In the genomic region with DNA sequence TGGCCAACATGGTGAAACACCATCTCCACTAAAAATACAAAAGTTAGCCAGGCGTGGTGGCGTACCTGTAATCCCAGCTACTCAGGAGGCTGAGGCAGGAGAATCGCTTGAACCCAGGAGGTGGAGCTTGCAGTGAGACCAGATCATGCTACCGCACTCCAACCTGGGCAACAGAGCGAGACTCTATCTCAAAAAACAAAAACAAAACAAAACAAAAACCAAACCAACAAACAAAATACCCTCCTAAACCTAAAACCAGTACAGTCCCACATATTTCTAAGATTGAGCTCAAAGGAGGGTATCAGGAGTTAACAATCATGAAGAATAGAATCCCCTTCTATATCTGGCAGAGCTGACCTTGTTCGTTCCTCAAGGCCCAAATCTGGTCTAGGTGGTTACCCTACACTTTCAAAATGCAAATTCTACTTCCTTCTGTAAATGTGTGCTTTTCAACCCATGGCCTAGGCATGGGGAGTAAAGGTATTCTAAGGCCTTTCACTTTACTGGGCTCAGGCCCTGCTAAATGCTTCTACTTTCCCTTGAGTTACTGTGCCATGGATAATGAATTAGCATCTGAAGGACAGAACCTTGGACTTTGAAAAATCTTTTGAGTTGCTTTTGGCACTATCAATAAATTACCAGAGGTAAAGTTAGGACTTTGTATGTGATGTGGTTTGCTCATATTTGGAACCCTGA, we compare ENCODE assay signal across 8 cellular contexts. TPM values are rescaled to one million over a fixed set of nuclear protein-coding genes. Genes with fewer than 3 reads are reported as not detected.
DNase-seq lines count a peak whose midpoint lies in the region; ATAC-seq and TF ChIP-seq lines count a peak whose summit lies in the region.

No MANE protein-coding gene starts in this region.

- WGBS in esophagus muscularis mucosa: 90% methylated on average over 6 of the region's 6 CpGs
- 77 to 94% methylated on average over 5 to 6 of the region's 6 CpGs for WGBS in transverse colon (ENCODE audit: low coverage in 1 of 2), 2 donors

- no peak overlapping the region for H3K4me3 Mint-ChIP-seq in T-helper 17 cell

- H3K36me3 Mint-ChIP-seq in T-helper 17 cell (ENCODE audit: low read depth): no peaks in the 10 kb centered on the region

- peaks cover 5% of the 10 kb centered on the region for H3K4me1 Mint-ChIP-seq in T-helper 17 cell

- DNase-seq in GM10248 (ENCODE audit: extremely low spot score) (peak; percentile 62), T-helper 17 cell (no peak), SK-N-DZ (ENCODE audit: low spot score) (no peak), NCI-H1048 (lab: John Stamatoyannopoulos, UW) (no peak), esophagus muscularis mucosa (ENCODE audit: extremely low spot score) (no peak), transverse colon (no peak)

- H3K9me3 ChIP-seq in T-helper 17 cell (ENCODE audit: control insufficient read depth, low read length, poor library complexity, severe bottlenecking) (no peaks in the 10 kb centered on the region), esophagus muscularis mucosa (no peaks in the 10 kb centered on the region), transverse colon (no peaks in the 10 kb centered on the region)

- no peaks in the 10 kb centered on the region for H3K27me3 Mint-ChIP-seq in T-helper 17 cell

- intact Hi-C loops in esophagus muscularis mucosa (cut with DNase I): loop anchor here (1.0 to 5.0 kb wide), 2 partner anchors 66 to 175 kb away; no protein-coding TSS in a partner anchor
- intact Hi-C loops in transverse colon (cut with DNase I; ENCODE audit: low total_unique reads): loop anchor here (2.0 kb wide), 1 partner anchor 176 kb away; no protein-coding TSS in a partner anchor

- H3K4me3 ChIP-seq in esophagus muscularis mucosa (no peak overlapping the region), transverse colon (no peak overlapping the region)

- POLR2A ChIA-PET in GM10248 (lab: Yijun Ruan, JAX): no interaction called here

- TF ChIP-seq EP300 in esophagus muscularis mucosa (IDR thresholded peaks at IDR 0.05) (no peak), transverse colon (IDR thresholded peaks at IDR 0.05; ENCODE audit: low read depth) (no peak)

- H3K4me1 ChIP-seq in esophagus muscularis mucosa (peaks cover 6 to 14% (median 10%) of the 10 kb centered on the region in 4 donors), transverse colon (peaks cover 0 to 14% (median 3%) of the 10 kb centered on the region in 4 donors)

- peak overlapping the region in 1 of 4 donors; percentile 13 for H3K27ac ChIP-seq in esophagus muscularis mucosa (replicated peaks in 1 of 4)
- peak overlapping the region in 1 of 4 donors; percentile 1 for H3K27ac ChIP-seq in transverse colon

- no peak for TF ChIP-seq POLR2A in esophagus muscularis mucosa (IDR thresholded peaks at IDR 0.05; ENCODE audit: low read depth)
- TF ChIP-seq POLR2A in transverse colon (IDR thresholded peaks at IDR 0.05): no peak

- in situ Hi-C loops in transverse colon (cut with MboI; ENCODE audit: low pct_ligation_motif_present in 1 of 4, low pct_unique_long_range_greater_than_20kb in 1 of 4, low sequenced_read_pairs in 3 of 4): loop anchor here in 3 of 4 donors (5.0 to 10.0 kb wide), 3 partner anchors 68 to 182 kb away; partner anchors contain the start of gene SIK2 (in 1 of the 3)

- H3K36me3 ChIP-seq in esophagus muscularis mucosa (no peaks in the 10 kb centered on the region), transverse colon (no peaks in the 10 kb centered on the region)

- CTCF ChIA-PET in GM10248 (lab: Yijun Ruan, JAX): interaction anchor here (0.6 to 4.7 kb wide), 46 partner anchors 9 to 216 kb away, joined by 3 to 72 read pairs (median 5); partner anchors contain the start of genes PPP2R1B and SIK2

- H3K27ac Mint-ChIP-seq in T-helper 17 cell: no peak overlapping the region

- TF ChIP-seq CTCF in GM10248 (IDR thresholded peaks at IDR 0.05; ENCODE audit: control extremely low read depth, extremely low read depth, low read depth, missing control alignments): no peak
- no peak for TF ChIP-seq CTCF in esophagus muscularis mucosa (IDR thresholded peaks at IDR 0.05)
- no peak for TF ChIP-seq CTCF in transverse colon (IDR thresholded peaks at IDR 0.05)

- ATAC-seq in GM19455 (IDR thresholded peaks at IDR 0.05; ENCODE audit: unreplicated experiment): peak; percentile 97
- ATAC-seq in HG03039 (IDR thresholded peaks at IDR 0.05; ENCODE audit: unreplicated experiment): peak; percentile 95
- peak; percentile 74 for ATAC-seq in T-helper 17 cell

- H3K27me3 ChIP-seq in esophagus muscularis mucosa (no peaks in the 10 kb centered on the region), transverse colon (no peaks in the 10 kb centered on the region)

RNA-seq across cellular contexts. Expression of gene PPP2R1B, which starts 10.4 kb away (rescaled TPM):
- 10 to 100 TPM; 26.4 to 32.0 TPM for total RNA-seq in T-helper 17 cell
- 11.6 and 14.5 TPM in 2 replicates for polyA plus RNA-seq in SK-N-DZ (2014; cell fraction: cytosol; rRNA removed)
- polyA plus RNA-seq in SK-N-DZ (2014; cell fraction: nucleus; rRNA removed): 4.6 and 8.0 TPM in 2 replicates
- total RNA-seq in esophagus muscularis mucosa: 10 to 100 TPM in 2 of 4 donors, 1 to 10 TPM in 2; 9.6 to 12.8 (median 10.5) TPM
- total RNA-seq in transverse colon: 10 to 100 TPM; 28.1 to 55.5 (median 41.5) TPM
